Comparison of ENCODE assay signal across 24 cellular contexts in the genomic region with DNA sequence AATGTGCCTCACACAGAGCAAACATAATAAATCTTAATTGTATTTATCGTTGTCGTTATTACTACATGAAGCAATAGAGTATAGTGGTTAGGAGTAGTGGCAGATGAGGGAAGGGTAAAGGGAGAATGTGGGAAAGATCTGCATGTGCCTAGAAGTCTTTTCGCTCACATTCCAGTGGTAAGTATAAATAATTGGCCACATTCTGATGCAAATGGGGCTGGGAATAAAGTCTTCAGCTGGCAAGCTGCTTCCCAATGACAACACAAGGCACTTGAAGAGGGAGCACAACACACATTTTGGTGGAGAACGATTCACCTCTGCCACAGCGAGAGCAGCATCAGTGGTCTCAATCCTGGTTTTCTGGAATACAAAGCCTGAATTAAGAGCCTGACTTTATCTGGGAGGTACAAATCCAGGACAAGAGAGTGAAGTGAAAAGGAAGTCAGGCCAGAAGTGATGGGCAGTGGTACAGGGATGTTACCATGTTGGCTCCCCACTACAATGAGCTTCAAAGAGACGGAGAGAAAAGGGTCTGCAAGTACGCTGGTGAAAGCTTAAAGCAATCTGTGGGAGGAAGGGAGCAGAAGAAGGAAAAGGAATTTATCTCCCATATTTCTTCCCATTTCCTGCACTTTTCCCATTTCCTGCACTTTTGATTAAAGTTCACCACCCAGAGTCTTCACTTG.
A peak's percentile ranks its signal among the peaks of the same experiment; 100 is the strongest.
DNase-seq lines count a peak whose midpoint lies in the region; ATAC-seq and TF ChIP-seq lines count a peak whose summit lies in the region.
"Had no signal": no experiment of that assay in that cellular context is flagged by ENCODE, and none has a peak within 500 bp of the region (broad histone marks: within the 10 kb centered on the region; RNA-seq: fewer than 3 reads in every experiment).

No MANE protein-coding gene starts in this region.

- H3K4me1 ChIP-seq in HUES6 (ENCODE audit: control insufficient read depth, insufficient read depth, low read length) = peaks cover 11% of the 10 kb centered on the region
- no peaks in the 10 kb centered on the region for H3K4me1 ChIP-seq in endodermal cell (ENCODE audit: control insufficient read depth, insufficient read depth, low read length)
- H3K4me1 ChIP-seq in A673 (ENCODE audit: insufficient read depth, low read length, poor library complexity, severe bottlenecking) = no peaks in the 10 kb centered on the region
- H3K4me1 ChIP-seq: foreskin keratinocyte had no signal

- H3K27me3 Mint-ChIP-seq in endodermal cell (ENCODE audit: insufficient read depth) (no peaks in the 10 kb centered on the region), mesothelial cell of epicardium (ENCODE audit: low read depth) (peaks cover 4% of the 10 kb centered on the region)
- no peaks in the 10 kb centered on the region for H3K27me3 Mint-ChIP-seq in naive thymus-derived CD8-positive, alpha-beta T cell
- H3K27me3 Mint-ChIP-seq: activated naive CD8-positive, alpha-beta T cell treated with anti-CD3 and anti-CD28 coated beads, Interleukin-2, amount 10 ng/mL, durations not matched to agents 7 days and 5 days; progenitor cell of endocrine pancreas had no signal

- H3K9me3 ChIP-seq in HUES6 (ENCODE audit: control insufficient read depth, insufficient read depth, low read depth, low read length) (no peaks in the 10 kb centered on the region), endodermal cell (ENCODE audit: control insufficient read depth, low read length) (no peaks in the 10 kb centered on the region), A673 (ENCODE audit: low read depth, low read length, poor library complexity, severe bottlenecking) (no peaks in the 10 kb centered on the region)
- H3K9me3 ChIP-seq: heart right ventricle, mucosa of descending colon, Peyer's patch, transverse colon had no signal

- H3K4me3 ChIP-seq in HUES6 (ENCODE audit: low read depth, low read length) (peak overlapping the region; percentile 20; the same call in 1 of the 2 replicates), endodermal cell (ENCODE audit: low read length) (no peak overlapping the region), A673 (ENCODE audit: low read depth, low read length, poor library complexity, severe bottlenecking) (no peak overlapping the region)
- H3K4me3 ChIP-seq: heart right ventricle, mucosa of descending colon, Peyer's patch, transverse colon had no signal

- CTCF ChIA-PET in A673 (lab: Charles Lee) = no interaction called here

- no peak overlapping the region for H3K27ac ChIP-seq in HUES6 (ENCODE audit: low read depth, low read length)
- H3K27ac ChIP-seq in endodermal cell (ENCODE audit: low read depth, low read length) = no peak overlapping the region
- no peak overlapping the region for H3K27ac ChIP-seq in A673 (ENCODE audit: low read depth, low read length, poor library complexity, severe bottlenecking)
- H3K27ac ChIP-seq: brain microvascular endothelial cell, foreskin keratinocyte, heart right ventricle, Peyer's patch, transverse colon had no signal

- intact Hi-C loops in A673 (cut with micrococcal nuclease; ENCODE audit: unreplicated experiment) = no loop called here

- H3K9me3 Mint-ChIP-seq in endodermal cell = no peaks in the 10 kb centered on the region
- H3K9me3 Mint-ChIP-seq in naive thymus-derived CD8-positive, alpha-beta T cell = no peaks in the 10 kb centered on the region
- H3K9me3 Mint-ChIP-seq in mesothelial cell of epicardium = no peaks in the 10 kb centered on the region
- H3K9me3 Mint-ChIP-seq: activated T-helper 2 cell treated with anti-CD3 and anti-CD28 coated beads, Interferon-gamma antibody, Interleukin-2, Interleukin-4, amounts not matched to agents 10 μg/mL and 5 μg/mL and 100 μg/mL, durations not matched to agents 14 hours and 24 hours and 36 hours had no signal

- H3K36me3 ChIP-seq in HUES6 (ENCODE audit: control insufficient read depth, insufficient read depth, low read length) (no peaks in the 10 kb centered on the region), endodermal cell (ENCODE audit: control insufficient read depth, insufficient read depth, low read length) (no peaks in the 10 kb centered on the region), A673 (ENCODE audit: insufficient read depth, low read length, poor library complexity, severe bottlenecking) (no peaks in the 10 kb centered on the region)
- H3K36me3 ChIP-seq: brain microvascular endothelial cell, heart right ventricle, Peyer's patch, transverse colon had no signal

- POLR2A ChIA-PET in naive thymus-derived CD8-positive, alpha-beta T cell (lab: Charles Lee) = no interaction called here
- POLR2A ChIA-PET in A673 (lab: Charles Lee; ENCODE audit: low non-redundant PET) = no interaction called here

- DNase-seq in EH (ENCODE audit: low read depth) = peak; percentile 45
- DNase-seq in endodermal cell = peak; percentile 63
- DNase-seq in naive thymus-derived CD8-positive, alpha-beta T cell = no peak
- no peak for DNase-seq in mesothelial cell of epicardium (ENCODE audit: low spot score in 2 of 2, unreplicated experiment in 2 of 2)
- no peak for DNase-seq in dermis blood vessel endothelial cell
- no peak for DNase-seq in A673 (ENCODE audit: low spot score)
- DNase-seq: activated CD4-positive, alpha-beta T cell treated with anti-CD3 and anti-CD28 coated beads for 48 hours; activated naive CD8-positive, alpha-beta T cell treated with anti-CD3 and anti-CD28 coated beads, Interleukin-2, amount 10 ng/mL, durations not matched to agents 7 days and 5 days; brain microvascular endothelial cell; effector CD8-positive, alpha-beta T cell; foreskin keratinocyte; heart right ventricle; mucosa of descending colon; NCI-H146; NCI-H510A; NK-92 treated with Interleukin-12 subunit alpha and Interleukin-12 subunit beta, amount 100 ng/mL, for 24 hours; Peyer's patch; stimulated activated CD8-positive, alpha-beta memory T cell treated with anti-CD3 and anti-CD28 coated beads, Interleukin-4, amount 100 ng/mL, for 48 hours; T-helper 2 cell; transverse colon had no signal

- H3K27ac Mint-ChIP-seq in endodermal cell (no peak overlapping the region), mesothelial cell of epicardium (no peak overlapping the region)
- H3K27ac Mint-ChIP-seq in naive thymus-derived CD8-positive, alpha-beta T cell = peak overlapping the region in 6 of 10 donors; percentile 5 to 75 (median 62)
- H3K27ac Mint-ChIP-seq: activated naive CD8-positive, alpha-beta T cell treated with anti-CD3 and anti-CD28 coated beads, Interleukin-2, amount 10 ng/mL, durations not matched to agents 7 days and 5 days; activated T-helper 2 cell treated with anti-CD3 and anti-CD28 coated beads, Interferon-gamma antibody, Interleukin-2, Interleukin-4, amounts not matched to agents 10 μg/mL and 5 μg/mL and 100 μg/mL, durations not matched to agents 14 hours and 24 hours and 36 hours; progenitor cell of endocrine pancreas had no signal

- ATAC-seq in naive thymus-derived CD8-positive, alpha-beta T cell = no peak
- ATAC-seq in GM18909 (IDR thresholded peaks at IDR 0.05; ENCODE audit: poor library complexity, unreplicated experiment) = no peak
- ATAC-seq: foreskin keratinocyte, heart right ventricle, mucosa of descending colon had no signal

- BruUV-seq in A673 (replicated peaks; lab: Mats Ljungman, UMichigan) = no TSS peak

- H3K9ac ChIP-seq in HUES6 (ENCODE audit: low read length) (no peak overlapping the region), endodermal cell (ENCODE audit: extremely low read depth, low read length, poor library complexity, severe bottlenecking) (no peak overlapping the region)

- H3K4me1 Mint-ChIP-seq in endodermal cell = peaks cover 4% of the 10 kb centered on the region
- peaks cover 9 to 30% (median 21%) of the 10 kb centered on the region in 4 donors for H3K4me1 Mint-ChIP-seq in naive thymus-derived CD8-positive, alpha-beta T cell
- no peaks in the 10 kb centered on the region for H3K4me1 Mint-ChIP-seq in mesothelial cell of epicardium

- no peak overlapping the region for H3K4me3 Mint-ChIP-seq in endodermal cell
- H3K4me3 Mint-ChIP-seq in naive thymus-derived CD8-positive, alpha-beta T cell = peak overlapping the region in 1 of 10 donors; percentile 17
- H3K4me3 Mint-ChIP-seq in mesothelial cell of epicardium = no peak overlapping the region
- H3K4me3 Mint-ChIP-seq: activated naive CD8-positive, alpha-beta T cell treated with anti-CD3 and anti-CD28 coated beads, Interleukin-2, amount 10 ng/mL, durations not matched to agents 7 days and 5 days had no signal

- 66 to 84% methylated on average over 4 to 7 of the region's 7 CpGs for WGBS in endodermal cell (ENCODE audit: insufficient coverage in 1 of 2, insufficient read length in 1 of 2), 2 experiments

- no peak for TF ChIP-seq CTCF in endodermal cell (conservative IDR thresholded peaks at IDR 0.05)
- no peak for TF ChIP-seq CTCF in mesothelial cell of epicardium (IDR thresholded peaks at IDR 0.05; ENCODE audit: unreplicated experiment)
- no peak for TF ChIP-seq CTCF in A673 (conservative IDR thresholded peaks at IDR 0.05; ENCODE audit: low read depth, low read length)

- H3K36me3 Mint-ChIP-seq in endodermal cell (ENCODE audit: low read depth) = no peaks in the 10 kb centered on the region
- H3K36me3 Mint-ChIP-seq in naive thymus-derived CD8-positive, alpha-beta T cell = peaks cover 7 to 34% (median 28%) of the 10 kb centered on the region in 3 donors
- no peaks in the 10 kb centered on the region for H3K36me3 Mint-ChIP-seq in mesothelial cell of epicardium

- H3K27me3 ChIP-seq in HUES6 (ENCODE audit: control insufficient read depth, insufficient read depth, low read length) = no peaks in the 10 kb centered on the region
- H3K27me3 ChIP-seq in endodermal cell (ENCODE audit: control insufficient read depth, insufficient read depth, low read length, poor library complexity, severe bottlenecking) = no peaks in the 10 kb centered on the region
- H3K27me3 ChIP-seq in A673 (replicated peaks; ENCODE audit: insufficient read depth, low read depth, low read length, poor library complexity) = no peaks in the 10 kb centered on the region
- H3K27me3 ChIP-seq: brain microvascular endothelial cell, foreskin keratinocyte, heart right ventricle, Peyer's patch, transverse colon had no signal

Comparison
In these comparisons a context has a peak if more than half of its experiments do, and no peak if none do; other contexts are left out.
1. DNase-seq: peak in EH (single experiment) and endodermal cell (single experiment); none in naive thymus-derived CD8-positive, alpha-beta T cell (0 of 10), mesothelial cell of epicardium (0 of 2), dermis blood vessel endothelial cell (single experiment) and A673 (single experiment).
2. H3K27ac Mint-ChIP-seq: peak in naive thymus-derived CD8-positive, alpha-beta T cell (6 of 10); none in endodermal cell (single experiment) and mesothelial cell of epicardium (single experiment).